ENCODE assay signal across 29 cellular contexts in the genomic region with DNA sequence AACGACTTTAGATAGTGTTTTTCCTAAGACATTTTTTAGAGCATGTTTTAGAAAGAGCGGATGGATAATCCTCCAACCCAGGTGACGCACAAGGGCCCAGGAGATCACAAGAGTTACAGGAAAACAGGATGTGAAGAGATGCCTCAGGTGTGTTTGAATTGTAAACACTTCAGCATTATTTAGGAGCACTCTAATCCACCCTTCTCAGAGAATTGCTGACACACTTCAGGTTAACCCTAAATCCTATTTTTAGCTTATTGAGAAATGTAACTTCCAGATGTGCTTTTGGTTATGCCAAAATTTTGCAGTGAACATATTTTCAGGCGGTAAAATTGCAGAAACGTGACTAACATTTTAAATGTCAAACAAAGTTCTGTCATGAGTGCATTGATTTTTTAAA.
"Had no signal": no experiment of that assay in that cellular context is flagged by ENCODE, and none has a peak within 500 bp of the region (broad histone marks: within the 10 kb centered on the region; RNA-seq: fewer than 3 reads in every experiment).

No MANE protein-coding gene starts in this region.

- H3K27ac ChIP-seq: body of pancreas, cardiac muscle cell, epithelial cell of prostate, gastroesophageal sphincter, heart left ventricle, ovary, psoas muscle, right atrium auricular region, spleen, thyroid gland, upper lobe of right lung had no signal

- H3K27me3 ChIP-seq: body of pancreas, cardiac muscle cell, gastroesophageal sphincter, heart left ventricle, right atrium auricular region, spleen, thyroid gland, upper lobe of right lung had no signal

- H3K4me1 ChIP-seq: body of pancreas, gastroesophageal sphincter, heart left ventricle, psoas muscle, right atrium auricular region, spleen, thyroid gland, upper lobe of right lung had no signal

- DNase-seq: activated CD4-positive, alpha-beta T cell treated with anti-CD3 and anti-CD28 coated beads, Interleukin-2, amount 10 ng/mL, durations not matched to agents 7 days and 5 days; activated CD8-positive, alpha-beta memory T cell treated with anti-CD3 and anti-CD28 coated beads, Interleukin-2, amount 10 ng/mL, durations not matched to agents 7 days and 5 days; activated CD8-positive, alpha-beta T cell treated with anti-CD3 and anti-CD28 coated beads for 36 hours; activated gamma-delta T cell; activated naive CD4-positive, alpha-beta T cell treated with anti-CD3 and anti-CD28 coated beads, Interleukin-2, amount 50 U/mL, for 16 hours; activated naive CD8-positive, alpha-beta T cell treated with anti-CD3 and anti-CD28 coated beads, Interleukin-2, amount 50 U/mL, for 24 hours; activated T-cell treated with anti-CD3 and anti-CD28 coated beads for 4 hours; anterior cingulate cortex; body of pancreas; cortex of kidney; endodermal cell; heart left ventricle; left cardiac atrium; midbrain; natural killer cell; ovary; psoas muscle; spleen; stimulated activated CD4-positive, alpha-beta T cell treated with anti-CD3 and anti-CD28 coated beads, Interleukin-4, amount 100 ng/mL, for 24 hours; stimulated activated naive CD8-positive, alpha-beta T cell treated with anti-CD3 and anti-CD28 coated beads, Interleukin-15, Interleukin-2, amounts not matched to agents 100 U/mL and 50 U/mL, for 24 hours; substantia nigra; thyroid gland; upper lobe of right lung had no signal

- H3K36me3 ChIP-seq: cardiac muscle cell, gastroesophageal sphincter, heart left ventricle, ovary, right atrium auricular region, spleen, thyroid gland, upper lobe of right lung had no signal

- ATAC-seq: activated CD4-positive, CD25-positive, alpha-beta regulatory T cell treated with anti-CD3 and anti-CD28 coated beads, Interleukin-2, amount 50 U/mL, for 24 hours; activated CD8-positive, alpha-beta memory T cell treated with anti-CD3 and anti-CD28 coated beads, Interleukin-2, amount 10 ng/mL, durations not matched to agents 7 days and 5 days; activated CD8-positive, alpha-beta T cell treated with anti-CD3 and anti-CD28 coated beads for 36 hours; activated naive CD8-positive, alpha-beta T cell treated with anti-CD3 and anti-CD28 coated beads, Interleukin-2, amount 50 U/mL, for 24 hours; body of pancreas; gastroesophageal sphincter; heart left ventricle; left cardiac atrium; natural killer cell; psoas muscle; stimulated activated naive CD8-positive, alpha-beta T cell treated with anti-CD3 and anti-CD28 coated beads, Interleukin-15, Interleukin-2, amounts not matched to agents 100 U/mL and 50 U/mL, for 24 hours; upper lobe of right lung had no signal

- FAIRE-seq: islet of Langerhans had no signal

- H3K4me3 ChIP-seq: body of pancreas, cardiac muscle cell, gastroesophageal sphincter, heart left ventricle, ovary, psoas muscle, right atrium auricular region, spleen, thyroid gland, upper lobe of right lung had no signal

- H3K9me3 ChIP-seq: body of pancreas, ovary, psoas muscle, right atrium auricular region, thyroid gland, upper lobe of right lung had no signal
